In genomic region chr21:16358021-16358420, GRCh38 we compare ENCODE assay signal across 22 cellular contexts.
DNase-seq lines count a peak whose midpoint lies in the region; ATAC-seq and TF ChIP-seq lines count a peak whose summit lies in the region.
"Had no signal": no experiment of that assay in that cellular context is flagged by ENCODE, and none has a peak within 500 bp of the region (broad histone marks: within the 10 kb centered on the region; RNA-seq: fewer than 3 reads in every experiment).

No MANE protein-coding gene starts in this region.

- peak; percentile 32 for DNase-seq in astrocyte of the hippocampus (ENCODE audit: low read depth, low spot score)
- DNase-seq in globus pallidus (ENCODE audit: low spot score): peak; percentile 20
- DNase-seq in sciatic nerve (ENCODE audit: low spot score): no peak
- no peak for DNase-seq in SJCRH30
- DNase-seq: CD4-positive, alpha-beta memory T cell; GDM1; HCEC 1CT; NCI-H1092 treated with DMSO at 0.1 percent for 48 hours; NCI-H146; NCI-H2029 treated with DMSO at 0.1 percent for 48 hours; NCI-H226; NCI-H526; PC-9; RPMI8226; SHP77 had no signal

- TF ChIP-seq EP300 in Ishikawa (IDR thresholded peaks at IDR 0.05; ENCODE audit: borderline replicate concordance): no peak

- no peak overlapping the region for H3K4me3 ChIP-seq in SJCRH30
- H3K4me3 ChIP-seq: BLaER1 treated with 17β-estradiol and CSF1 and Interleukin-3, amounts not matched to agents 10 nM and 100 nM; GM23338; PC-9; SK-N-MC had no signal

- H3K4me1 ChIP-seq in SJCRH30: no peaks in the 10 kb centered on the region
- H3K4me1 ChIP-seq: BLaER1 treated with 17β-estradiol and CSF1 and Interleukin-3, amounts not matched to agents 10 nM and 100 nM had no signal

- no peaks in the 10 kb centered on the region for H3K27me3 ChIP-seq in SJCRH30
- H3K27me3 ChIP-seq: BLaER1 treated with 17β-estradiol and CSF1 and Interleukin-3, amounts not matched to agents 10 nM and 100 nM had no signal

- TF ChIP-seq RAD21 in Ishikawa (IDR thresholded peaks at IDR 0.05; ENCODE audit: low read depth): no peak

- no peak overlapping the region for H3K27ac ChIP-seq in SJCRH30
- H3K27ac ChIP-seq: BLaER1 treated with 17β-estradiol and CSF1 and Interleukin-3, amounts not matched to agents 10 nM and 100 nM; KMS-11; PC-9; SK-N-MC had no signal

- peak; percentile 28 for ATAC-seq in sciatic nerve
- ATAC-seq in HG03432 (IDR thresholded peaks at IDR 0.05; ENCODE audit: unreplicated experiment): no peak
- no peak for ATAC-seq in HG02973 (IDR thresholded peaks at IDR 0.05; ENCODE audit: unreplicated experiment)
- ATAC-seq: GM23338 had no signal

- intact Hi-C loops in sciatic nerve (cut with DNase I): no loop called here

- no peaks in the 10 kb centered on the region; the same call in 1 of the 2 replicates for H3K9me3 ChIP-seq in SJCRH30 (replicated peaks)

- H3K36me3 ChIP-seq in SJCRH30: no peaks in the 10 kb centered on the region
- H3K36me3 ChIP-seq: BLaER1 treated with 17β-estradiol and CSF1 and Interleukin-3, amounts not matched to agents 10 nM and 100 nM had no signal

TF ChIP-seq in Ishikawa, 13 proteins besides CTCF, POLR2A, EP300 and RAD21:
- TF ChIP-seq FOXM1 (IDR thresholded peaks at IDR 0.05; ENCODE audit: borderline replicate concordance, low read depth) (no peak), NFIC (IDR thresholded peaks at IDR 0.05) (peak; percentile 27), EGR1 (IDR thresholded peaks at IDR 0.05) (no peak), TEAD4 (IDR thresholded peaks at IDR 0.05) (no peak)

Comparison
In these comparisons a context has a peak if more than half of its experiments do, and no peak if none do; other contexts are left out.
1. DNase-seq: peak in astrocyte of the hippocampus (single experiment) and globus pallidus (single experiment); none in sciatic nerve (single experiment) and SJCRH30 (0 of 2).